Comparison of ENCODE assay signal across 12 cellular contexts in genomic region chr1:204545202-204545601, GRCh38. TPM values are rescaled to one million over a fixed set of nuclear protein-coding genes. Genes with fewer than 3 reads are reported as not detected.
DNase-seq lines count a peak whose midpoint lies in the region; ATAC-seq lines count a peak whose summit lies in the region.
"Had no signal": no experiment of that assay in that cellular context is flagged by ENCODE, and none has a peak within 500 bp of the region (broad histone marks: within the 10 kb centered on the region; RNA-seq: fewer than 3 reads in every experiment).

No MANE protein-coding gene starts in this region.

- H3K4me1 Mint-ChIP-seq in stimulated activated naive CD8-positive, alpha-beta T cell treated with anti-CD3 and anti-CD28 coated beads, Interleukin-15, Interleukin-2, amounts not matched to agents 100 ng/mL and 50 ng/mL, for 24 hours (ENCODE audit: low read depth) = peaks cover 37% of the 10 kb centered on the region
- peaks cover 26% of the 10 kb centered on the region for H3K4me1 Mint-ChIP-seq in activated T-helper 17 cell treated with anti-CD3 and anti-CD28 coated beads, Interleukin-2, amount 50 U/mL, for 72 hours
- peaks cover 44 to 60% of the 10 kb centered on the region in 2 donors for H3K4me1 Mint-ChIP-seq in immature natural killer cell

- no peaks in the 10 kb centered on the region for H3K4me1 ChIP-seq in Karpas-422 (ENCODE audit: low read length)
- H3K4me1 ChIP-seq: BE2C had no signal

- no peak overlapping the region for H3K9ac ChIP-seq in Karpas-422 (ENCODE audit: low read length)

- DNase-seq in stimulated activated naive CD8-positive, alpha-beta T cell treated with anti-CD3 and anti-CD28 coated beads, Interleukin-15, Interleukin-2, amounts not matched to agents 100 U/mL and 50 U/mL, for 24 hours = no peak
- DNase-seq in immature natural killer cell (no peak), Karpas-422 (no peak), left lobe of liver (ENCODE audit: low spot score) (no peak)
- DNase-seq: BE2C, H7, MV-4-11, posterior cingulate gyrus had no signal

- no peak overlapping the region for H3K27ac ChIP-seq in Karpas-422 (ENCODE audit: low read length)

- H3K27ac Mint-ChIP-seq in stimulated activated naive CD8-positive, alpha-beta T cell treated with anti-CD3 and anti-CD28 coated beads, Interleukin-15, Interleukin-2, amounts not matched to agents 100 ng/mL and 50 ng/mL, for 24 hours = peak overlapping the region; percentile 64
- H3K27ac Mint-ChIP-seq in activated T-helper 17 cell treated with anti-CD3 and anti-CD28 coated beads, Interleukin-2, amount 50 U/mL, for 72 hours = peak overlapping the region; percentile 91
- peak overlapping the region; percentile 80 to 93 (median 90) for H3K27ac Mint-ChIP-seq in immature natural killer cell

- H3K9me3 Mint-ChIP-seq in stimulated activated naive CD8-positive, alpha-beta T cell treated with anti-CD3 and anti-CD28 coated beads, Interleukin-15, Interleukin-2, amounts not matched to agents 100 ng/mL and 50 ng/mL, for 24 hours = no peaks in the 10 kb centered on the region
- no peaks in the 10 kb centered on the region for H3K9me3 Mint-ChIP-seq in activated T-helper 17 cell treated with anti-CD3 and anti-CD28 coated beads, Interleukin-2, amount 50 U/mL, for 72 hours
- no peaks in the 10 kb centered on the region for H3K9me3 Mint-ChIP-seq in immature natural killer cell

- peaks cover 89% of the 10 kb centered on the region for H3K36me3 ChIP-seq in Karpas-422 (ENCODE audit: insufficient read depth, low read length)

- H3K9me2 ChIP-seq in Karpas-422 (replicated peaks; ENCODE audit: insufficient read depth, low read length) = no peaks in the 10 kb centered on the region

- no peak overlapping the region for H2AFZ ChIP-seq in Karpas-422 (ENCODE audit: low read length)

- peaks cover 47% of the 10 kb centered on the region for H3K79me2 ChIP-seq in Karpas-422 (ENCODE audit: low read length)

- H3K4me2 ChIP-seq in Karpas-422 (ENCODE audit: low read depth, low read length, poor library complexity, severe bottlenecking) = no peak overlapping the region

- no peaks in the 10 kb centered on the region for H3K27me3 Mint-ChIP-seq in stimulated activated naive CD8-positive, alpha-beta T cell treated with anti-CD3 and anti-CD28 coated beads, Interleukin-15, Interleukin-2, amounts not matched to agents 100 ng/mL and 50 ng/mL, for 24 hours
- H3K27me3 Mint-ChIP-seq in activated T-helper 17 cell treated with anti-CD3 and anti-CD28 coated beads, Interleukin-2, amount 50 U/mL, for 72 hours = no peaks in the 10 kb centered on the region
- H3K27me3 Mint-ChIP-seq in immature natural killer cell (ENCODE audit: low read depth in 3 of 3) = no peaks in the 10 kb centered on the region

- H3K4me3 ChIP-seq in Karpas-422 (ENCODE audit: low read length) = no peak overlapping the region

- H4K20me1 ChIP-seq in Karpas-422 (ENCODE audit: insufficient read depth, low read depth, low read length) = 0 out of 2 replicates have a peak, but pooled peaks cover 6% of the 10 kb centered on the region

- H3K36me3 Mint-ChIP-seq in stimulated activated naive CD8-positive, alpha-beta T cell treated with anti-CD3 and anti-CD28 coated beads, Interleukin-15, Interleukin-2, amounts not matched to agents 100 ng/mL and 50 ng/mL, for 24 hours (ENCODE audit: low read depth) = peaks cover 91% of the 10 kb centered on the region
- H3K36me3 Mint-ChIP-seq in activated T-helper 17 cell treated with anti-CD3 and anti-CD28 coated beads, Interleukin-2, amount 50 U/mL, for 72 hours (ENCODE audit: low read depth) = peaks cover 97% of the 10 kb centered on the region
- H3K36me3 Mint-ChIP-seq in immature natural killer cell = peaks cover 37 to 68% (median 38%) of the 10 kb centered on the region in 3 donors

- ATAC-seq in stimulated activated naive CD8-positive, alpha-beta T cell treated with anti-CD3 and anti-CD28 coated beads, Interleukin-15, Interleukin-2, amounts not matched to agents 100 U/mL and 50 U/mL, for 24 hours = no peak
- no peak for ATAC-seq in activated T-helper 17 cell treated with anti-CD3 and anti-CD28 coated beads, Interleukin-2, amount 50 U/mL, for 72 hours (replicated peaks)
- ATAC-seq in HG02973 (IDR thresholded peaks at IDR 0.05; ENCODE audit: unreplicated experiment) = no peak
- ATAC-seq in HG03196 (IDR thresholded peaks at IDR 0.05; ENCODE audit: unreplicated experiment) = no peak
- no peak for ATAC-seq in left lobe of liver

- no peak overlapping the region for H3K4me3 Mint-ChIP-seq in stimulated activated naive CD8-positive, alpha-beta T cell treated with anti-CD3 and anti-CD28 coated beads, Interleukin-15, Interleukin-2, amounts not matched to agents 100 ng/mL and 50 ng/mL, for 24 hours
- peak overlapping the region; percentile 70 for H3K4me3 Mint-ChIP-seq in activated T-helper 17 cell treated with anti-CD3 and anti-CD28 coated beads, Interleukin-2, amount 50 U/mL, for 72 hours
- H3K4me3 Mint-ChIP-seq in immature natural killer cell = peak overlapping the region; percentile 63 to 78 (median 71)

- no peaks in the 10 kb centered on the region for H3K27me3 ChIP-seq in Karpas-422 (ENCODE audit: low read length)
- H3K27me3 ChIP-seq: BE2C had no signal

- no peaks in the 10 kb centered on the region for H3K9me3 ChIP-seq in Karpas-422 (ENCODE audit: low read length)
- H3K9me3 ChIP-seq: BE2C had no signal

RNA-seq across cellular contexts. Expression of gene MDM4, which starts 29.0 kb away (rescaled TPM):
- 100 to 1,000 TPM in 1 of 2 donors, 10 to 100 TPM in 1; 71.3 to 130 TPM for total RNA-seq in activated T-helper 17 cell treated with anti-CD3 and anti-CD28 coated beads, Interleukin-2, amount 50 U/mL, for 72 hours
- polyA plus RNA-seq in immature natural killer cell = 10 to 100 TPM in 1 of 3 donors, 1 to 10 TPM in 2; 4.6 to 22.6 (median 8.3) TPM
- 73.7 and 96.9 TPM in 2 replicates for total RNA-seq in Karpas-422 (2014; rRNA removed; shearing (Covaris generic); ENCODE audit: low replicate concordance)
- total RNA-seq in left lobe of liver = 27.4 TPM

RNA-seq across cellular contexts. Expression of gene PIK3C2B, which starts 50.6 kb away (rescaled TPM):
- 10 to 100 TPM; 31.0 to 67.6 TPM for total RNA-seq in activated T-helper 17 cell treated with anti-CD3 and anti-CD28 coated beads, Interleukin-2, amount 50 U/mL, for 72 hours
- polyA plus RNA-seq in immature natural killer cell = 1 to 10 TPM in 2 of 3 donors, not detected in 1; 1.4 to 2.3 TPM
- 4.2 and 4.5 TPM in 2 replicates for total RNA-seq in Karpas-422 (2014; rRNA removed; shearing (Covaris generic); ENCODE audit: low replicate concordance)
- total RNA-seq in left lobe of liver = 14.8 TPM
